11 cellular contexts compared by ENCODE assay signal in genomic region chr2:8573234-8573941, GRCh38.
DNase-seq lines count a peak whose midpoint lies in the region; ATAC-seq, FAIRE-seq and TF ChIP-seq lines count a peak whose summit lies in the region.
"Had no signal": no experiment of that assay in that cellular context is flagged by ENCODE, and none has a peak within 500 bp of the region (broad histone marks: within the 10 kb centered on the region; RNA-seq: fewer than 3 reads in every experiment).

No MANE protein-coding gene starts in this region.

- H3K27me3 ChIP-seq in breast epithelium, result no peaks in the 10 kb centered on the region

- no peaks in the 10 kb centered on the region for H3K4me1 Mint-ChIP-seq in MCF 10A (ENCODE audit: insufficient read depth, unreplicated experiment)

- H3K4me3 ChIP-seq in breast epithelium (no peak overlapping the region), kidney (ENCODE audit: low read length in 2 of 2) (no peak overlapping the region)

- H3K36me3 ChIP-seq in breast epithelium (no peaks in the 10 kb centered on the region), kidney (ENCODE audit: control insufficient read depth in 1 of 2, insufficient read depth in 2 of 2, low read length in 2 of 2) (no peaks in the 10 kb centered on the region)

- H3K27me3 Mint-ChIP-seq in MCF 10A (ENCODE audit: insufficient read depth, unreplicated experiment), result no peaks in the 10 kb centered on the region

- CTCF ChIA-PET in MCF 10A (lab: Yijun Ruan, JAX), result interaction anchor here (0.6 to 0.7 kb wide), 3 partner anchors 14 to 407 kb away, joined by 3 read pairs; no protein-coding TSS in a partner anchor

- TF ChIP-seq CTCF in breast epithelium (IDR thresholded peaks at IDR 0.05) (peak in 1 of 3 donors; percentile 11), MCF 10A (IDR thresholded peaks at IDR 0.05; ENCODE audit: unreplicated experiment) (no peak), kidney (IDR thresholded peaks at IDR 0.05; ENCODE audit: borderline replicate concordance, extremely low read depth, insufficient read depth) (no peak)

- no peak overlapping the region for H3K4me3 Mint-ChIP-seq in MCF 10A (ENCODE audit: unreplicated experiment)
- H3K4me3 Mint-ChIP-seq: activated T-cell treated with anti-CD3 and anti-CD28 coated beads, Interleukin-2, amount 50 U/mL, for 24 hours had no signal

- H3K4me1 ChIP-seq in breast epithelium (no peaks in the 10 kb centered on the region), kidney (ENCODE audit: control insufficient read depth in 1 of 2, insufficient read depth in 1 of 2, low read depth in 1 of 2, low read length in 2 of 2) (peaks cover 25 to 39% of the 10 kb centered on the region in 2 donors)

- no TSS peak for BruUV-seq in MCF 10A (replicated peaks; lab: Mats Ljungman, UMichigan)

- no peak for ATAC-seq in HG03139 (IDR thresholded peaks at IDR 0.05; ENCODE audit: unreplicated experiment)
- no peak for ATAC-seq in GM19467 (IDR thresholded peaks at IDR 0.05; ENCODE audit: unreplicated experiment)
- ATAC-seq: PC-3 had no signal

- H3K9me3 Mint-ChIP-seq in MCF 10A (ENCODE audit: unreplicated experiment), result no peaks in the 10 kb centered on the region
- H3K9me3 Mint-ChIP-seq: activated T-cell treated with anti-CD3 and anti-CD28 coated beads, Interleukin-2, amount 50 U/mL, for 24 hours had no signal

- no peak overlapping the region for H3K9ac ChIP-seq in kidney (ENCODE audit: low read length in 2 of 2)

- POLR2A ChIA-PET in MCF 10A (lab: Yijun Ruan, JAX), result no interaction called here

- TF ChIP-seq POLR2A in breast epithelium (IDR thresholded peaks at IDR 0.05), result no peak

- H3K27ac ChIP-seq in breast epithelium (peak overlapping the region; percentile 70 to 82), kidney (ENCODE audit: low read depth in 2 of 2, low read length in 2 of 2) (peak overlapping the region; percentile 68 to 92)

- FAIRE-seq in kidney (lab: Jason Lieb, UNC), result no peak

- H3K9me3 ChIP-seq in breast epithelium (no peaks in the 10 kb centered on the region), kidney (ENCODE audit: control insufficient read depth in 1 of 2, low read length in 2 of 2) (no peaks in the 10 kb centered on the region)

- no peaks in the 10 kb centered on the region for H3K36me3 Mint-ChIP-seq in MCF 10A (ENCODE audit: insufficient read depth, unreplicated experiment)

- DNase-seq in breast epithelium (ENCODE audit: low spot score in 2 of 2) (peak; percentile 71 to 89), MCF 10A (ENCODE audit: unreplicated experiment) (no peak), NCI-H748 (lab: John Stamatoyannopoulos, UW; ENCODE audit: unreplicated experiment) (peak; percentile 99), kidney (no peak), germinal center (ENCODE audit: low spot score) (no peak)
- DNase-seq in stimulated activated CD4-positive, alpha-beta T cell treated with anti-CD3 and anti-CD28 coated beads, Interleukin-12 subunit alpha, Interleukin-12 subunit beta, amount 100 ng/mL, for 4 hours, result no peak
- DNase-seq: activated T-cell treated with anti-CD3 and anti-CD28 coated beads, Interleukin-2, amount 50 U/mL, for 24 hours; PC-3; T1000 had no signal

- intact Hi-C loops in breast epithelium (cut with DNase I; ENCODE audit: low total_unique reads), result no loop called here
- intact Hi-C loops in MCF 10A (cut with micrococcal nuclease), result no loop called here
- intact Hi-C loops in kidney (cut with DNase I), result no loop called here

- H3K27ac Mint-ChIP-seq in MCF 10A (ENCODE audit: low read depth, unreplicated experiment), result no peak overlapping the region
- H3K27ac Mint-ChIP-seq: activated T-cell treated with anti-CD3 and anti-CD28 coated beads, Interleukin-2, amount 50 U/mL, for 24 hours had no signal

Comparison
In these comparisons a context has a peak if more than half of its experiments do, and no peak if none do; other contexts are left out.
1. DNase-seq: peak in breast epithelium (2 of 2) and NCI-H748 (single experiment); none in MCF 10A (single experiment), kidney (single experiment), stimulated activated CD4-positive, alpha-beta T cell treated with anti-CD3 and anti-CD28 coated beads, Interleukin-12 subunit alpha, Interleukin-12 subunit beta, amount 100 ng/mL, for 4 hours (single experiment) and germinal center (single experiment).